Comparison of ENCODE assay signal across 10 cellular contexts in genomic region chr14:52142504-52142903, GRCh38.
"Had no signal": no experiment of that assay in that cellular context is flagged by ENCODE, and none has a peak within 500 bp of the region (broad histone marks: within the 10 kb centered on the region; RNA-seq: fewer than 3 reads in every experiment).

No MANE protein-coding gene starts in this region.

- H3K9ac ChIP-seq: GM23248, KMS-11 had no signal

- H3K9me3 ChIP-seq: HAP-1 had no signal

- H2AFZ ChIP-seq: GM23248 had no signal

- ATAC-seq: HCT116 had no signal

- DNase-seq: GOT3, H7, HFFc6, KBM-7 had no signal

- H3K36me3 ChIP-seq: HAP-1 had no signal

- H3K4me1 ChIP-seq: HAP-1 had no signal

- H3K4me2 ChIP-seq: KMS-11 had no signal

- H3K27ac ChIP-seq: GM23248, HL-60, KMS-11 had no signal

- H3K4me3 ChIP-seq: GM23248, HAP-1 had no signal

- FAIRE-seq: HTR-8/SVneo had no signal
